ENCODE assay signal across 8 cellular contexts in the genomic region with DNA sequence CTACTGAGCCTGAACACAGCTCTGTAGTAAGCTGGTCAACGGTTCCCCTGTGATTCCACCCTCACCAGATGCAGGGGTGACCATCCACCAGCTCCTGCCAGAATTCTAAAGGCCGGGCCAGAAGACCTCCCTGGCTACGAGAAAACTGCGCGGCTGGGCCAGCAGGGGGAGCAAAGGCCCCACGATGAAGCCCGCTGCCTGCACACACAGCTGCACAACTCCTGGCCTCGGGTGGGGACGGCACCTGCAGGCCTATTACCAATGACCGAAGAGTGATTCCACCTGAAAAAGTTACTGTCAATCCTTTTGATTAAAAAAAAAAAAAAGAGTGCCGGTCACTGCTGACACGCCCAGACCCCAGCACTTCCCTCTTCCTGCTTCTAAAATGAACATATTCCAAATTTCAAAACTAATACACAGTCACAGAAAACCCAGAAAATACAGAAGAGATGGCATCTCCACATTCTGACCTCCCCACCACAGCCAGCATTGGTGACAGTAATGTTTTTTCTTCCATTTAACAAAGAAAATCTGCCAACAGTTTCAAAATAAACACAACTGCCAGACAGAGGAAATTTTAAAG. TPM values are rescaled to one million over a fixed set of nuclear protein-coding genes. Genes with fewer than 3 reads are reported as not detected.
DNase-seq lines count a peak whose midpoint lies in the region; ATAC-seq and TF ChIP-seq lines count a peak whose summit lies in the region.

No MANE protein-coding gene starts in this region.

- no peak overlapping the region for H3K4me3 Mint-ChIP-seq in naive thymus-derived CD4-positive, alpha-beta T cell
- H3K4me3 Mint-ChIP-seq in stimulated activated effector memory CD8-positive, alpha-beta T cell treated with anti-CD3 and anti-CD28 coated beads, Interleukin-12 subunit alpha, Interleukin-12 subunit beta, amount 100 ng/mL, for 72 hours, result no peak overlapping the region

- peak; percentile 63 for DNase-seq in DND-41
- DNase-seq in HEK293T (ENCODE audit: extremely low spot score), result peak; percentile 83
- DNase-seq in NOMO-1 (lab: John Stamatoyannopoulos, UW; ENCODE audit: unreplicated experiment in 2 of 2), result peak; percentile 7 to 8
- DNase-seq in activated CD8-positive, alpha-beta memory T cell treated with anti-CD3 and anti-CD28 coated beads, Interleukin-2, amount 50 U/mL, for 4 hours, result peak; percentile 61
- peak; percentile 59 to 77 for DNase-seq in erythroblast (lab: John Stamatoyannopoulos, UW)
- peak; percentile 19 to 62 (median 47) for DNase-seq in naive thymus-derived CD4-positive, alpha-beta T cell
- peak; percentile 31 to 60 for DNase-seq in stimulated activated effector memory CD8-positive, alpha-beta T cell treated with anti-CD3 and anti-CD28 coated beads, Interleukin-12 subunit alpha, Interleukin-12 subunit beta, amount 100 ng/mL, for 72 hours (ENCODE audit: low spot score in 2 of 2)

- H3K4me1 Mint-ChIP-seq in naive thymus-derived CD4-positive, alpha-beta T cell, result peaks cover 0 to 11% (median 10%) of the 10 kb centered on the region in 7 donors
- no peaks in the 10 kb centered on the region for H3K4me1 Mint-ChIP-seq in stimulated activated effector memory CD8-positive, alpha-beta T cell treated with anti-CD3 and anti-CD28 coated beads, Interleukin-12 subunit alpha, Interleukin-12 subunit beta, amount 100 ng/mL, for 72 hours

- CTCF ChIA-PET in HEK293T (lab: Yijun Ruan, JAX), result interaction anchor here (0.5 to 2.4 kb wide), 21 partner anchors 8 to 533 kb away, joined by 3 to 35 read pairs (median 4); no protein-coding TSS in a partner anchor
- CTCF ChIA-PET in naive thymus-derived CD4-positive, alpha-beta T cell (lab: Charles Lee), result interaction anchor here (0.6 to 3.4 kb wide), 14 partner anchors 9 to 533 kb away, joined by 3 to 58 read pairs (median 4); no protein-coding TSS in a partner anchor

- H3K9ac ChIP-seq in DND-41 (ENCODE audit: low read depth, low read length), result peak overlapping the region; percentile 17

- no peak overlapping the region for H3K4me3 ChIP-seq in DND-41 (ENCODE audit: low read depth in 1 of 2, low read length in 2 of 2)
- H3K4me3 ChIP-seq in naive thymus-derived CD4-positive, alpha-beta T cell (ENCODE audit: low read length), result no peak overlapping the region

- H3K27me3 Mint-ChIP-seq in naive thymus-derived CD4-positive, alpha-beta T cell, result no peaks in the 10 kb centered on the region

- H3K27ac ChIP-seq in DND-41 (ENCODE audit: low read length), result peak overlapping the region; percentile 72
- H3K27ac ChIP-seq in naive thymus-derived CD4-positive, alpha-beta T cell (ENCODE audit: low read depth, low read length), result no peak overlapping the region

- H3K27me3 ChIP-seq in DND-41 (ENCODE audit: insufficient read depth, low read length, poor library complexity), result no peaks in the 10 kb centered on the region
- no peaks in the 10 kb centered on the region for H3K27me3 ChIP-seq in naive thymus-derived CD4-positive, alpha-beta T cell (ENCODE audit: control insufficient read depth in 2 of 2, insufficient read depth in 2 of 2, low read length in 2 of 2)

- H3K4me2 ChIP-seq in DND-41 (ENCODE audit: insufficient read depth, low read length), result no peak overlapping the region

- ATAC-seq in DND-41 (ENCODE audit: insufficient read depth, low read depth), result peak; percentile 75
- ATAC-seq in naive thymus-derived CD4-positive, alpha-beta T cell, result peak; percentile 81
- peak; percentile 78 for ATAC-seq in stimulated activated effector memory CD8-positive, alpha-beta T cell treated with anti-CD3 and anti-CD28 coated beads, Interleukin-12 subunit alpha, Interleukin-12 subunit beta, amount 100 ng/mL, for 72 hours
- no peak for ATAC-seq in HG02970 (IDR thresholded peaks at IDR 0.05; ENCODE audit: low FRiP score, unreplicated experiment)

- peaks cover 15% of the 10 kb centered on the region for H3K4me1 ChIP-seq in DND-41 (ENCODE audit: insufficient read depth, low read length)
- H3K4me1 ChIP-seq in naive thymus-derived CD4-positive, alpha-beta T cell (ENCODE audit: control insufficient read depth in 2 of 2, insufficient read depth in 2 of 2, low read length in 2 of 2), result no peaks in the 10 kb centered on the region

- H3K79me2 ChIP-seq in DND-41 (ENCODE audit: insufficient read depth, low read length), result no peaks in the 10 kb centered on the region

- peaks cover 0 to 29% (median 9%) of the 10 kb centered on the region in 5 donors for H3K36me3 Mint-ChIP-seq in naive thymus-derived CD4-positive, alpha-beta T cell
- H3K36me3 Mint-ChIP-seq in stimulated activated effector memory CD8-positive, alpha-beta T cell treated with anti-CD3 and anti-CD28 coated beads, Interleukin-12 subunit alpha, Interleukin-12 subunit beta, amount 100 ng/mL, for 72 hours, result peaks cover 12% of the 10 kb centered on the region

- no peak for TF ChIP-seq POLR2A in erythroblast (IDR thresholded peaks at IDR 0.05; ENCODE audit: low read length)

- H3K9me3 Mint-ChIP-seq in naive thymus-derived CD4-positive, alpha-beta T cell, result no peaks in the 10 kb centered on the region
- no peaks in the 10 kb centered on the region for H3K9me3 Mint-ChIP-seq in stimulated activated effector memory CD8-positive, alpha-beta T cell treated with anti-CD3 and anti-CD28 coated beads, Interleukin-12 subunit alpha, Interleukin-12 subunit beta, amount 100 ng/mL, for 72 hours

- no peak overlapping the region for H2AFZ ChIP-seq in DND-41 (ENCODE audit: low read depth, low read length)

- H3K27ac Mint-ChIP-seq in naive thymus-derived CD4-positive, alpha-beta T cell, result peak overlapping the region in 7 of 9 donors; percentile 1 to 76 (median 35)
- no peak overlapping the region for H3K27ac Mint-ChIP-seq in stimulated activated effector memory CD8-positive, alpha-beta T cell treated with anti-CD3 and anti-CD28 coated beads, Interleukin-12 subunit alpha, Interleukin-12 subunit beta, amount 100 ng/mL, for 72 hours

- H3K9me3 ChIP-seq in DND-41 (ENCODE audit: insufficient read depth, low read length, severe bottlenecking), result no peaks in the 10 kb centered on the region
- no peaks in the 10 kb centered on the region for H3K9me3 ChIP-seq in naive thymus-derived CD4-positive, alpha-beta T cell (ENCODE audit: control insufficient read depth in 2 of 3, low read length in 3 of 3)

- intact Hi-C loops in naive thymus-derived CD4-positive, alpha-beta T cell (cut with micrococcal nuclease), result loop anchor here (1.0 to 2.0 kb wide), 5 partner anchors 80 to 301 kb away; no protein-coding TSS in a partner anchor

- H3K36me3 ChIP-seq in DND-41 (ENCODE audit: insufficient read depth, low read length), result peaks cover 75% of the 10 kb centered on the region
- peaks cover 0 to 54% (median 4%) of the 10 kb centered on the region in 3 experiments for H3K36me3 ChIP-seq in naive thymus-derived CD4-positive, alpha-beta T cell (ENCODE audit: control insufficient read depth in 2 of 3, insufficient read depth in 3 of 3, low read length in 3 of 3)

- POLR2A ChIA-PET in HEK293T (lab: Yijun Ruan, JAX), result interaction anchor here (1.0 kb wide), 1 partner anchor 31 kb away, joined by 3 read pairs; no protein-coding TSS in a partner anchor
- POLR2A ChIA-PET in naive thymus-derived CD4-positive, alpha-beta T cell (lab: Charles Lee), result interaction anchor here (1.0 to 1.4 kb wide), 2 partner anchors 291 to 292 kb away, joined by 3 to 4 read pairs; no protein-coding TSS in a partner anchor

- peak; percentile 73 for TF ChIP-seq CTCF in DND-41 (IDR thresholded peaks at IDR 0.05; ENCODE audit: borderline replicate concordance, extremely low read depth, low read length, poor library complexity, severe bottlenecking)

- no peaks in the 10 kb centered on the region for H4K20me1 ChIP-seq in DND-41 (ENCODE audit: insufficient read depth, low read length)

TF ChIP-seq in HEK293T, 16 proteins besides CTCF, POLR2A, EP300 and RAD21:
- TF ChIP-seq ZNF384 (IDR thresholded peaks at IDR 0.05), result no peak

RNA-seq across cellular contexts. Expression of a gene that starts 49.8 kb away (rescaled TPM):
- total RNA-seq in naive thymus-derived CD4-positive, alpha-beta T cell, result 1 to 10 TPM in 1 of 5 experiments, under 1 TPM in 3, not detected in 1; 0.30 to 2.2 (median 0.62) TPM
- under 1 TPM; 0.24 to 0.33 TPM for polyA plus RNA-seq in naive thymus-derived CD4-positive, alpha-beta T cell

Comparison
In these comparisons a context has a peak if more than half of its experiments do, and no peak if none do; other contexts are left out.
1. DNase-seq: peak in every context shown above with its lines; median percentile 83 in HEK293T; 68 in erythroblast; 63 in DND-41; 61 in activated CD8-positive, alpha-beta memory T cell treated with anti-CD3 and anti-CD28 coated beads, Interleukin-2, amount 50 U/mL, for 4 hours; 47 in naive thymus-derived CD4-positive, alpha-beta T cell; 46 in stimulated activated effector memory CD8-positive, alpha-beta T cell treated with anti-CD3 and anti-CD28 coated beads, Interleukin-12 subunit alpha, Interleukin-12 subunit beta, amount 100 ng/mL, for 72 hours; 8 in NOMO-1.